ENCODE assay signal across 8 cellular contexts in the genomic region with DNA sequence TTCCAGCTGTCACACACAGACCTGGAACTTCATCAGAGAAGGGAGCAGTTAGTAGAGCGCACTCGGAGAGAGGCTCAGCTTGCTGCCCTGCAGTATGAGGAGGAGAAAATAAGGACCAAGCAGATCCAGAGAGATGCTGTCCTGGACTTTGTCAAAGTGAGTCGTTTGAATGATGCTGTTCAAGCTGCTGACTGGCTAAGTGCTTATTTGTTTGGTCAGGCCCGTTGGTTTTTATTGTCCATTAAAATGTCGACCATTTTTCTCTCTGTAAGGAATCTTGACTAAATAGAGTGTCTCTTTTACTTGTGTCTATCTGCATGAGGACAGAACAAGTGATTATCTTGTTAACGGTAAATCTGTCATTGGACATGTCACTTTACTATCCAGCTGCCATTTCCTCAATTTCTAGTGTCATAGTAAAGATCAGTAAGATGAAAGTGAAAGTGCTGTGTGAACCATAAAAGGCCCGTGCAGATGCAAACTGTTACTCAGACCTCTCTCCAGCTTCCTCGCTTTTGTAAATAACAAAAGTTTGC. TPM values are rescaled to one million over a fixed set of nuclear protein-coding genes. Genes with fewer than 3 reads are reported as not detected.
DNase-seq lines count a peak whose midpoint lies in the region; ATAC-seq and TF ChIP-seq lines count a peak whose summit lies in the region.

No MANE protein-coding gene starts in this region.

- H3K9me2 ChIP-seq in Loucy (replicated peaks; ENCODE audit: low read depth, low read length): no peaks in the 10 kb centered on the region

- peak overlapping the region; percentile 33 to 49 for H3K27ac ChIP-seq in mucosa of rectum (ENCODE audit: low read depth in 2 of 2, low read length in 2 of 2)

- H3K36me3 Mint-ChIP-seq in activated naive CD4-positive, alpha-beta T cell treated with anti-CD3 and anti-CD28 coated beads, Interleukin-2, amount 50 U/mL, for 72 hours: peaks cover 11 to 29% of the 10 kb centered on the region in 2 donors
- peaks cover 51% of the 10 kb centered on the region for H3K36me3 Mint-ChIP-seq in type B pancreatic cell

- TF ChIP-seq CTCF in GM10266 (IDR thresholded peaks at IDR 0.05; ENCODE audit: control insufficient read depth, insufficient read depth, low read depth, missing control alignments): no peak
- no peak for TF ChIP-seq CTCF in Loucy (conservative IDR thresholded peaks at IDR 0.05; ENCODE audit: low read length)
- no peak for TF ChIP-seq CTCF in type B pancreatic cell (conservative IDR thresholded peaks at IDR 0.05)

- peak; percentile 80 for DNase-seq in GM10266 (ENCODE audit: extremely low spot score)
- no peak for DNase-seq in activated naive CD4-positive, alpha-beta T cell treated with anti-CD3 and anti-CD28 coated beads, Interleukin-2, amount 50 U/mL, for 72 hours (ENCODE audit: low spot score in 2 of 2)
- DNase-seq in ecto neural progenitor cell (ENCODE audit: low spot score): no peak
- DNase-seq in NCI-H1048 (lab: John Stamatoyannopoulos, UW): no peak
- no peak for DNase-seq in type B pancreatic cell (ENCODE audit: extremely low spot score, unreplicated experiment)

- no peaks in the 10 kb centered on the region for H3K9me3 ChIP-seq in Loucy (ENCODE audit: insufficient read depth, low read depth, low read length)
- H3K9me3 ChIP-seq in mucosa of rectum (ENCODE audit: control insufficient read depth in 2 of 2, low read length in 2 of 2): no peaks in the 10 kb centered on the region

- peak overlapping the region; percentile 87 to 94 for H3K27ac Mint-ChIP-seq in activated naive CD4-positive, alpha-beta T cell treated with anti-CD3 and anti-CD28 coated beads, Interleukin-2, amount 50 U/mL, for 72 hours
- no peak overlapping the region for H3K27ac Mint-ChIP-seq in type B pancreatic cell

- H3K9me3 Mint-ChIP-seq in activated naive CD4-positive, alpha-beta T cell treated with anti-CD3 and anti-CD28 coated beads, Interleukin-2, amount 50 U/mL, for 72 hours: no peaks in the 10 kb centered on the region
- H3K9me3 Mint-ChIP-seq in type B pancreatic cell: no peaks in the 10 kb centered on the region

- peak; percentile 75 for ATAC-seq in GM21528 (IDR thresholded peaks at IDR 0.05; ENCODE audit: low FRiP score, unreplicated experiment)
- peak; percentile 87 to 98 for ATAC-seq in activated naive CD4-positive, alpha-beta T cell treated with anti-CD3 and anti-CD28 coated beads, Interleukin-2, amount 50 U/mL, for 72 hours

- H3K36me3 ChIP-seq in Loucy (ENCODE audit: insufficient read depth, low read length) (peaks cover 38% of the 10 kb centered on the region; the same call in 1 of the 2 replicates), mucosa of rectum (ENCODE audit: control insufficient read depth in 2 of 2, insufficient read depth in 2 of 2, low read length in 2 of 2) (peaks cover 12 to 28% of the 10 kb centered on the region in 2 donors)

- 0 out of 2 replicates have a peak, but pooled peaks cover 5% of the 10 kb centered on the region for H3F3A ChIP-seq in Loucy (ENCODE audit: low read depth)

- H3K4me2 ChIP-seq in Loucy (ENCODE audit: low read depth, low read length, poor library complexity, severe bottlenecking): peak overlapping the region; percentile 77

- no peak overlapping the region for H3K4me3 Mint-ChIP-seq in type B pancreatic cell

- peak overlapping the region; percentile 55 for H3K4me3 ChIP-seq in Loucy (ENCODE audit: low read length, poor library complexity, severe bottlenecking)
- peak overlapping the region in 1 of 2 donors; percentile 43 for H3K4me3 ChIP-seq in mucosa of rectum (ENCODE audit: low read length in 2 of 2)

- H2AFZ ChIP-seq in Loucy (ENCODE audit: low read length): peak overlapping the region; percentile 15; the same call in 1 of the 2 replicates

- H3K79me2 ChIP-seq in Loucy (ENCODE audit: insufficient read depth, low read length): no peaks in the 10 kb centered on the region

- H3K9ac ChIP-seq in Loucy (ENCODE audit: low read depth, low read length, poor library complexity, severe bottlenecking) (peak overlapping the region; percentile 56), mucosa of rectum (ENCODE audit: low read depth in 1 of 2, low read length in 2 of 2) (peak overlapping the region in 1 of 2 donors; percentile 53)

- H3K27me3 ChIP-seq in Loucy (ENCODE audit: insufficient read depth, low read length, poor library complexity, severe bottlenecking) (no peaks in the 10 kb centered on the region), mucosa of rectum (ENCODE audit: control insufficient read depth in 2 of 2, insufficient read depth in 2 of 2, low read length in 2 of 2) (no peaks in the 10 kb centered on the region)

- H3K27me3 Mint-ChIP-seq in type B pancreatic cell: no peaks in the 10 kb centered on the region

- peaks cover 21% of the 10 kb centered on the region for H3K4me1 ChIP-seq in Loucy (ENCODE audit: insufficient read depth, low read length, poor library complexity, severe bottlenecking)
- peaks cover 3 to 12% of the 10 kb centered on the region in 2 donors for H3K4me1 ChIP-seq in mucosa of rectum (ENCODE audit: control insufficient read depth in 2 of 2, insufficient read depth in 2 of 2, low read length in 2 of 2)

- H3K4me1 Mint-ChIP-seq in type B pancreatic cell (ENCODE audit: unreplicated experiment): no peaks in the 10 kb centered on the region

- H4K20me1 ChIP-seq in Loucy (ENCODE audit: insufficient read depth, low read length, poor library complexity, severe bottlenecking): no peaks in the 10 kb centered on the region

RNA-seq across cellular contexts. Expression of a gene that starts 56.9 kb away (rescaled TPM):
- total RNA-seq in activated naive CD4-positive, alpha-beta T cell treated with anti-CD3 and anti-CD28 coated beads, Interleukin-2, amount 50 U/mL, for 72 hours: 10 to 100 TPM; 25.0 to 74.9 TPM
- 49.7 and 58.7 TPM in 2 replicates for total RNA-seq in type B pancreatic cell (ENCODE audit: low replicate concordance)
